20 cellular contexts compared by ENCODE assay signal in the genomic region with DNA sequence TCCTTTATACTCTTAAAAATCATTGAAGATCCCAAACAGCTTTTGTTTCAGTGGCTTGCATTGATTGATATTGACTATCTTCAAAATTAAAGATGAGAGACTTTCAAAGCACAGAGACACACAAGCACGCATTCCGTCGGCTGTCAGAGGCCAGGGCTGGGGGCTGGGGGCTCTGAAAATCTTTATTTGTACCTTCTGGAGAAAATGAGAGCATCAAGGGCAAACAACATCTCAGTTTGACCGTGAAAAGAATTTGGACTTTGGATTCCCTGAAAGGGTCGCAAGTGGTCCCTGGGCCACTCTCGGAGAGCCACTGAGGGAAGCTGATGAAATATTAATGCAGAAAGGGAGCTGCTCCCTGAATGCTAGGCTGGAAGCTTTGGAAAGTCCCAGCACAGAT.
DNase-seq lines count a peak whose midpoint lies in the region; ATAC-seq and TF ChIP-seq lines count a peak whose summit lies in the region.
"Had no signal": no experiment of that assay in that cellular context is flagged by ENCODE, and none has a peak within 500 bp of the region (broad histone marks: within the 10 kb centered on the region; RNA-seq: fewer than 3 reads in every experiment).

No MANE protein-coding gene starts in this region.

- ATAC-seq in SK-N-SH treated with all-trans-retinoic acid at 6 μM for 48 hours (no peak), HG03442 (IDR thresholded peaks at IDR 0.05; ENCODE audit: unreplicated experiment) (no peak), HG02798 (IDR thresholded peaks at IDR 0.05; ENCODE audit: poor library complexity, unreplicated experiment) (no peak)
- ATAC-seq: GM23338 had no signal

- no peaks in the 10 kb centered on the region for H4K20me1 ChIP-seq in SK-N-SH (ENCODE audit: insufficient read depth)

- H3K9me3 Mint-ChIP-seq in chondrocyte (ENCODE audit: low read depth) (no peaks in the 10 kb centered on the region), type B pancreatic cell (no peaks in the 10 kb centered on the region)
- H3K9me3 Mint-ChIP-seq: GM23338; stimulated activated naive B cell treated with anti-CD40 and anti-IgM and Interleukin-4, amounts not matched to agents 10 μg/mL and 1 μg/mL and 100 μg/mL, for 72 hours had no signal

- H3K4me3 Mint-ChIP-seq in chondrocyte (ENCODE audit: unreplicated experiment) = no peak overlapping the region
- H3K4me3 Mint-ChIP-seq in type B pancreatic cell = no peak overlapping the region
- H3K4me3 Mint-ChIP-seq: GM23338; stimulated activated naive B cell treated with anti-CD40 and anti-IgM and Interleukin-4, amounts not matched to agents 10 μg/mL and 1 μg/mL and 100 μg/mL, for 72 hours; T-helper 17 cell had no signal

- H3K4me1 ChIP-seq in SK-N-SH (ENCODE audit: control insufficient read depth in 1 of 2, insufficient read depth in 2 of 2, low read depth in 1 of 2, low read length in 1 of 2) (no peaks in the 10 kb centered on the region; a peak in 1 of 4 replicates), mesenchymal stem cell (ENCODE audit: control insufficient read depth, insufficient read depth, low read depth, low read length) (peaks cover 29% of the 10 kb centered on the region)

- no peaks in the 10 kb centered on the region for H3K27me3 ChIP-seq in SK-N-SH (ENCODE audit: insufficient read depth)
- peaks cover 9 to 14% of the 10 kb centered on the region in 2 experiments for H3K27me3 ChIP-seq in mesenchymal stem cell (ENCODE audit: control insufficient read depth in 1 of 2, insufficient read depth in 1 of 2, low read length in 2 of 2)
- H3K27me3 ChIP-seq: SJCRH30 had no signal

- H3K4me3 ChIP-seq in SK-N-SH (ENCODE audit: low read depth in 2 of 2, low read length in 1 of 2) (no peak overlapping the region), mesenchymal stem cell (ENCODE audit: insufficient read depth in 1 of 2, low read depth in 1 of 2, low read length in 2 of 2) (no peak overlapping the region)
- H3K4me3 ChIP-seq: ascending aorta, GM23338, SJCRH30 had no signal

- POLR2A ChIA-PET in SK-N-SH (lab: Yijun Ruan, JAX) = no interaction called here

- H3K18ac ChIP-seq in mesenchymal stem cell (ENCODE audit: low read depth in 1 of 2, low read length in 2 of 2) = no peak overlapping the region

- TF ChIP-seq RAD21 in SK-N-SH (IDR thresholded peaks at IDR 0.05; ENCODE audit: low read length) = no peak

- no peak overlapping the region for H3K4me2 ChIP-seq in SK-N-SH
- H3K4me2 ChIP-seq in mesenchymal stem cell (ENCODE audit: low read length, poor library complexity, severe bottlenecking) = no peak overlapping the region
- H3K4me2 ChIP-seq: GM23338 had no signal

- DNase-seq in SK-N-SH (peak; percentile 7), chondrocyte (ENCODE audit: low spot score) (peak; percentile 4), mesenchymal stem cell (no peak), type B pancreatic cell (ENCODE audit: extremely low spot score, unreplicated experiment) (no peak)
- no peak for DNase-seq in stimulated activated naive CD4-positive, alpha-beta T cell treated with Interleukin-2 at 50 U/mL for 16 hours (lab: John Stamatoyannopoulos, UW)
- DNase-seq: activated CD4-positive, alpha-beta T cell treated with anti-CD3 and anti-CD28 coated beads, Interleukin-2, amount 50 U/mL, for 48 hours; activated naive CD4-positive, alpha-beta T cell treated with Interleukin-2 at 50 U/mL for 16 hours; C1 segment of cervical spinal cord; NCI-H1436; NCI-H2171; NCI-H526; SJCRH30; stimulated activated naive B cell treated with anti-CD40 and anti-IgM and Interleukin-4, amounts not matched to agents 10 μg/mL and 1 μg/mL and 100 μg/mL, for 72 hours; T-helper 17 cell had no signal

- H3F3A ChIP-seq in SK-N-SH (replicated peaks; ENCODE audit: insufficient read depth) = no peaks in the 10 kb centered on the region

- no peak overlapping the region for H3K27ac ChIP-seq in SK-N-SH (ENCODE audit: low read depth in 2 of 2, low read length in 1 of 2)
- peak overlapping the region; percentile 80 for H3K27ac ChIP-seq in mesenchymal stem cell (ENCODE audit: low read length, poor library complexity, severe bottlenecking)
- H3K27ac ChIP-seq: 22Rv1, SJCRH30 had no signal

- H2BK5ac ChIP-seq in mesenchymal stem cell (ENCODE audit: low read depth, low read length, poor library complexity, severe bottlenecking) = no peak overlapping the region

- H3K36me3 Mint-ChIP-seq in chondrocyte (ENCODE audit: low read depth) (peaks cover 7% of the 10 kb centered on the region), type B pancreatic cell (peaks cover 7% of the 10 kb centered on the region)
- H3K36me3 Mint-ChIP-seq: stimulated activated naive B cell treated with anti-CD40 and anti-IgM and Interleukin-4, amounts not matched to agents 10 μg/mL and 1 μg/mL and 100 μg/mL, for 72 hours had no signal

- no peak overlapping the region for H3K14ac ChIP-seq in mesenchymal stem cell (ENCODE audit: low read length in 2 of 2)

- H3K27me3 Mint-ChIP-seq in chondrocyte (ENCODE audit: low read depth) = peaks cover 5% of the 10 kb centered on the region
- H3K27me3 Mint-ChIP-seq in type B pancreatic cell = peaks cover 33% of the 10 kb centered on the region

- H4K8ac ChIP-seq in mesenchymal stem cell (ENCODE audit: low read length) = no peak overlapping the region

- no peak for TF ChIP-seq EP300 in SK-N-SH (IDR thresholded peaks at IDR 0.05; ENCODE audit: borderline replicate concordance in 1 of 2, low read depth in 1 of 2, low read length in 1 of 2)

- H3K79me1 ChIP-seq in mesenchymal stem cell (replicated peaks; ENCODE audit: low read length, poor library complexity, severe bottlenecking) = peaks cover 6% of the 10 kb centered on the region

- no peak overlapping the region for H3K4ac ChIP-seq in mesenchymal stem cell (ENCODE audit: low read depth in 1 of 2, low read length in 2 of 2)

- CTCF ChIA-PET in SK-N-SH (lab: Yijun Ruan, JAX) = interaction anchor here (1.1 to 19.4 kb wide), 18 partner anchors 8 to 414 kb away, joined by 3 to 520 read pairs (median 21); no protein-coding TSS in a partner anchor

- no peaks in the 10 kb centered on the region for H3K9me2 ChIP-seq in SK-N-SH

- H2AK5ac ChIP-seq in mesenchymal stem cell (ENCODE audit: low read length, severe bottlenecking) = peak overlapping the region; percentile 50

- H2BK120ac ChIP-seq in mesenchymal stem cell (ENCODE audit: low read depth, low read length) = peak overlapping the region; percentile 69

- H3K23ac ChIP-seq in mesenchymal stem cell (ENCODE audit: low read length in 2 of 2) = no peak overlapping the region

- no peak overlapping the region for H2BK12ac ChIP-seq in mesenchymal stem cell (ENCODE audit: low read length in 2 of 2)

- TF ChIP-seq CTCF in SK-N-SH (IDR thresholded peaks at IDR 0.05) = no peak
- TF ChIP-seq CTCF in chondrocyte (IDR thresholded peaks at IDR 0.05) = no peak
- no peak for TF ChIP-seq CTCF in type B pancreatic cell (conservative IDR thresholded peaks at IDR 0.05)

- peak overlapping the region; percentile 96 for H3K27ac Mint-ChIP-seq in chondrocyte (ENCODE audit: unreplicated experiment)
- H3K27ac Mint-ChIP-seq in type B pancreatic cell = peak overlapping the region; percentile 76
- H3K27ac Mint-ChIP-seq: GM23338, T-helper 17 cell had no signal

- H3K9me3 ChIP-seq in SK-N-SH = no peaks in the 10 kb centered on the region
- no peaks in the 10 kb centered on the region for H3K9me3 ChIP-seq in mesenchymal stem cell (ENCODE audit: control insufficient read depth, low read length)
- H3K9me3 ChIP-seq: ascending aorta, SJCRH30 had no signal

- H2BK15ac ChIP-seq in mesenchymal stem cell (ENCODE audit: low read depth, poor library complexity, severe bottlenecking) = no peak overlapping the region

- no peaks in the 10 kb centered on the region for H3K79me2 ChIP-seq in SK-N-SH (ENCODE audit: insufficient read depth)

- H3K4me1 Mint-ChIP-seq in chondrocyte (ENCODE audit: low read depth) (peaks cover 60% of the 10 kb centered on the region), type B pancreatic cell (ENCODE audit: unreplicated experiment) (peaks cover 18% of the 10 kb centered on the region)

- H3K9ac ChIP-seq in SK-N-SH (no peak overlapping the region), mesenchymal stem cell (ENCODE audit: low read length) (peak overlapping the region; percentile 68)

- H4K91ac ChIP-seq in mesenchymal stem cell (ENCODE audit: low read length) = no peak overlapping the region

- H2AFZ ChIP-seq in SK-N-SH (ENCODE audit: low read depth) = no peak overlapping the region
- H2AFZ ChIP-seq in mesenchymal stem cell (ENCODE audit: low read depth, low read length) = no peak overlapping the region
- H2AFZ ChIP-seq: GM23338 had no signal

- WGBS in SK-N-SH (ENCODE audit: low lambda C conversion rate) = 66% methylated on average over 6 of the region's 6 CpGs
- 87% methylated on average over 6 of the region's 6 CpGs for WGBS in mesenchymal stem cell

- H3K36me3 ChIP-seq in SK-N-SH (replicated peaks in 1 of 2; ENCODE audit: control insufficient read depth in 1 of 2, insufficient read depth in 2 of 2, low read length in 1 of 2) (no peaks in the 10 kb centered on the region), mesenchymal stem cell (ENCODE audit: control insufficient read depth in 1 of 2, insufficient read depth in 2 of 2, low read depth in 1 of 2, low read length in 2 of 2) (peaks cover 0 to 7% of the 10 kb centered on the region in 2 experiments)
- H3K36me3 ChIP-seq: ascending aorta, SJCRH30 had no signal

TF ChIP-seq in SK-N-SH, 30 proteins besides CTCF, POLR2A, EP300 and RAD21:
- TF ChIP-seq USF2 (IDR thresholded peaks at IDR 0.05; ENCODE audit: borderline replicate concordance, low read depth, low read length) (no peak), MXI1 (IDR thresholded peaks at IDR 0.05; ENCODE audit: low read depth, low read length) (no peak), RXRA (IDR thresholded peaks at IDR 0.05; ENCODE audit: borderline replicate concordance, low read depth) (no peak)

TF ChIP-seq in SK-N-SH treated with all-trans-retinoic acid at 6 μM for 48 hours, 23 proteins besides CTCF, POLR2A, EP300 and RAD21 (continues in another document):
- TF ChIP-seq ZNF565 (CRISPR knock-in tag; conservative IDR thresholded peaks at IDR 0.05; ENCODE audit: low read depth) = no peak
- TF ChIP-seq TOX (CRISPR knock-in tag; IDR thresholded peaks at IDR 0.05; ENCODE audit: borderline replicate concordance) = no peak
- TF ChIP-seq ZFP30 (CRISPR knock-in tag; IDR thresholded peaks at IDR 0.05) = no peak
- TF ChIP-seq ZFP3 (CRISPR knock-in tag; IDR thresholded peaks at IDR 0.05) = no peak
- TF ChIP-seq ISL1 (CRISPR knock-in tag; IDR thresholded peaks at IDR 0.05) = no peak
- TF ChIP-seq, protein P1, sequence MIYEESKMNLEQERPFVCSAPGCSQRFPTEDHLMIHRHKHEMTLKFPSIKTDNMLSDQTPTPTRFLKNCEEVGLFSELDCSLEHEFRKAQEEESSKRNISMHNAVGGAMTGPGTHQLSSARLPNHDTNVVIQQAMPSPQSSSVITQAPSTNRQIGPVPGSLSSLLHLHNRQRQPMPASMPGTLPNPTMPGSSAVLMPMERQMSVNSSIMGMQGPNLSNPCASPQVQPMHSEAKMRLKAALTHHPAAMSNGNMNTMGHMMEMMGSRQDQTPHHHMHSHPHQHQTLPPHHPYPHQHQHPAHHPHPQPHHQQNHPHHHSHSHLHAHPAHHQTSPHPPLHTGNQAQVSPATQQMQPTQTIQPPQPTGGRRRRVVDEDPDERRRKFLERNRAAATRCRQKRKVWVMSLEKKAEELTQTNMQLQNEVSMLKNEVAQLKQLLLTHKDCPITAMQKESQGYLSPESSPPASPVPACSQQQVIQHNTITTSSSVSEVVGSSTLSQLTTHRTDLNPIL (CRISPR knock-in tag; IDR thresholded peaks at IDR 0.05; ENCODE audit: low read depth) = no peak
- TF ChIP-seq ESRRG (CRISPR knock-in tag; IDR thresholded peaks at IDR 0.05) = no peak

Comparison
In these comparisons a context has a peak if more than half of its experiments do, and no peak if none do; other contexts are left out.
1. DNase-seq: peak in SK-N-SH (single experiment) and chondrocyte (single experiment); none in mesenchymal stem cell (single experiment), type B pancreatic cell (single experiment) and stimulated activated naive CD4-positive, alpha-beta T cell treated with Interleukin-2 at 50 U/mL for 16 hours (single experiment).